Comparison of ENCODE assay signal across 8 cellular contexts in the genomic region with DNA sequence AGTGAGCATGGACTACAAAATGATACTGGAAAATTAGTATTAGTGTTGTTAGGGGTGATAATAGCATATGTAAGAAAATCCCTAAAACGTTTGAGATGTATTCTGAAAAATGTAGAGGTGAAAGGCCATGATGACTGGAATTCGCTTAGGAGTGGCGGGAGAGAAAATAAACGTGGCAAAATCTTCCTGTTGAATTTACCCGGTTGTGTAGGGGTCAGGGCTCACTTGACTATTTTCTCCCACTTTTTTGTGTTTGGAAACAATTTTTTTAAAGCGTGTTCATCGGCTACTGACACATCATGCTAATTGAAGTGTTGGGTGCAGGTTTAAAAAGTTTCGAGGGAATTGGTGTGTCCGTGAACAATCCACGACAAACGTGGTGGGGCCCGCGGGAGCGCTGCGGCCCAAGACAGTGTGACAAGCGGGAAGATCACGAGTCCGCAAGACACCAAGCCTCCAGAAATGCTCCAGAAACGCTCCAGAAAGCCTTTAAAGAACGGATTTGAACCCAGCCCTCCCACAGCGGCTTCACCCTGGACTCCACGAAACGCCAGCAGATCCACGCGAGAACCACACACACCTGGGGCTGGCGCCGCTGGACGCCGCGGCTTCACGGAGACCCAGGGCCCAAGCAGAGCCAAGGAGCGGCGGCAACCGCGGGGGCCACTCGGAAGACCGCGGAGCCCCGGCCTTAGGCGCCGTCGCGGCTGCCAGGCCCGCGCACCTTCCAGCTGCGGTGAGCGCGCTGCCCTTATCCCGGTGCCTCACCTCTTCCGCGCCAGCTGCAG. TPM values are rescaled to one million over a fixed set of nuclear protein-coding genes. Genes with fewer than 3 reads are reported as not detected.
DNase-seq lines count a peak whose midpoint lies in the region; ATAC-seq and TF ChIP-seq lines count a peak whose summit lies in the region.

No MANE protein-coding gene starts in this region.

- POLR2A ChIA-PET in CD4-positive, alpha-beta memory T cell (lab: Charles Lee; ENCODE audit: partially characterized antibody): interaction anchor here (0.7 to 2.7 kb wide), 22 partner anchors 10 to 1962 kb away, joined by 3 to 40 read pairs (median 5); a partner anchor contains a TSS

- peaks cover 30% of the 10 kb centered on the region for H3K4me1 ChIP-seq in CD4-positive, alpha-beta memory T cell (ENCODE audit: insufficient read depth, low read length)
- H3K4me1 ChIP-seq in OCI-LY1 (ENCODE audit: insufficient read depth, low read length, severe bottlenecking) (peaks cover 48% of the 10 kb centered on the region), lung (ENCODE audit: control insufficient read depth in 2 of 2, insufficient read depth in 2 of 2, low read length in 2 of 2) (peaks cover 2 to 8% of the 10 kb centered on the region in 2 donors), tibial nerve (peaks cover 0 to 37% (median 12%) of the 10 kb centered on the region in 4 donors)

- peaks cover 6% of the 10 kb centered on the region; the same call in 1 of the 2 replicates for H3F3A ChIP-seq in OCI-LY1 (ENCODE audit: insufficient read depth, low read length)

- H3K79me2 ChIP-seq in OCI-LY1 (ENCODE audit: insufficient read depth, low read length): peaks cover 22% of the 10 kb centered on the region

- DNase-seq in CD4-positive, alpha-beta memory T cell: no peak
- no peak for DNase-seq in lung (ENCODE audit: low spot score)
- DNase-seq in tibial nerve (ENCODE audit: low spot score in 2 of 2): no peak
- no peak for DNase-seq in NCI-H510A (lab: John Stamatoyannopoulos, UW)

- H3K4me2 ChIP-seq in OCI-LY1 (ENCODE audit: low read length): peak overlapping the region; percentile 93

- TF ChIP-seq POLR2A in tibial nerve (IDR thresholded peaks at IDR 0.05): no peak

- H3K9me3 ChIP-seq in CD4-positive, alpha-beta memory T cell (ENCODE audit: control insufficient read depth in 1 of 2, low read length in 2 of 2): no peaks in the 10 kb centered on the region
- no peaks in the 10 kb centered on the region for H3K9me3 ChIP-seq in OCI-LY1 (ENCODE audit: low read length)
- H3K9me3 ChIP-seq in lung (ENCODE audit: control insufficient read depth in 2 of 2, insufficient read depth in 1 of 2, low read length in 1 of 2): no peaks in the 10 kb centered on the region
- H3K9me3 ChIP-seq in tibial nerve: no peaks in the 10 kb centered on the region

- peak overlapping the region; percentile 95 to 98 (median 97) for H3K27ac Mint-ChIP-seq in CD4-positive, alpha-beta memory T cell

- H3K9me2 ChIP-seq in OCI-LY1 (ENCODE audit: low read depth, low read length): no peaks in the 10 kb centered on the region

- peak overlapping the region; percentile 86 for H3K9ac ChIP-seq in OCI-LY1 (ENCODE audit: low read length)

- H3K27ac ChIP-seq in CD4-positive, alpha-beta memory T cell (ENCODE audit: low read depth, low read length): peak overlapping the region; percentile 84
- H3K27ac ChIP-seq in OCI-LY1 (ENCODE audit: low read depth, low read length, poor library complexity, severe bottlenecking) (peak overlapping the region; percentile 9), cingulate gyrus (ENCODE audit: low read depth, low read length) (peak overlapping the region; percentile 60), lung (ENCODE audit: low read depth in 1 of 2, low read length in 1 of 2) (peak overlapping the region; percentile 88 to 92), tibial nerve (peak overlapping the region; percentile 83 to 97 (median 92))

- H3K4me3 Mint-ChIP-seq in CD4-positive, alpha-beta memory T cell: peak overlapping the region; percentile 95 to 100 (median 98)

- H2AFZ ChIP-seq in OCI-LY1 (ENCODE audit: low read length): no peak overlapping the region

- H3K4me1 Mint-ChIP-seq in CD4-positive, alpha-beta memory T cell: peaks cover 36 to 72% (median 51%) of the 10 kb centered on the region in 4 donors

- no peaks in the 10 kb centered on the region for H4K20me1 ChIP-seq in OCI-LY1 (ENCODE audit: insufficient read depth, low read length)

- 1% methylated on average over 41 to 51 of the region's 51 CpGs for WGBS in lung, 2 donors
- WGBS in tibial nerve, 2 donors: 3 to 6% methylated on average over 27 to 39 of the region's 51 CpGs

- H3K27me3 Mint-ChIP-seq in CD4-positive, alpha-beta memory T cell: no peaks in the 10 kb centered on the region

- peaks cover 7 to 34% of the 10 kb centered on the region in 2 donors for H3K36me3 Mint-ChIP-seq in CD4-positive, alpha-beta memory T cell

- no peak for TF ChIP-seq EP300 in tibial nerve (IDR thresholded peaks at IDR 0.05)

- H3K36me3 ChIP-seq in CD4-positive, alpha-beta memory T cell (ENCODE audit: insufficient read depth, low read length): peaks cover 9% of the 10 kb centered on the region
- H3K36me3 ChIP-seq in OCI-LY1 (ENCODE audit: insufficient read depth, low read length) (peaks cover 25% of the 10 kb centered on the region), lung (ENCODE audit: control insufficient read depth in 2 of 2, insufficient read depth in 2 of 2, low read length in 2 of 2) (peaks cover 2 to 3% of the 10 kb centered on the region in 2 donors), tibial nerve (peaks cover 0 to 16% (median 0%) of the 10 kb centered on the region in 3 donors)

- CTCF ChIA-PET in CD4-positive, alpha-beta memory T cell (lab: Charles Lee; ENCODE audit: partially characterized antibody): interaction anchor here (0.9 to 2.2 kb wide), 4 partner anchors 9 to 427 kb away, joined by 3 to 9 read pairs (median 5); a partner anchor contains a TSS

- H3K9me3 Mint-ChIP-seq in CD4-positive, alpha-beta memory T cell: peaks cover 0 to 4% (median 0%) of the 10 kb centered on the region in 8 donors

- no peak for TF ChIP-seq CTCF in OCI-LY1 (IDR thresholded peaks at IDR 0.05; ENCODE audit: low read length)
- TF ChIP-seq CTCF in lung (IDR thresholded peaks at IDR 0.05; ENCODE audit: control extremely low read depth, extremely low read depth): no peak
- peak in 1 of 5 experiments; percentile 8 for TF ChIP-seq CTCF in tibial nerve (IDR thresholded peaks at IDR 0.05)

- intact Hi-C loops in CD4-positive, alpha-beta memory T cell (cut with micrococcal nuclease): loop anchor here (1.0 to 10.0 kb wide), 8 partner anchors 130 to 1620 kb away; a partner anchor contains a TSS

- H3K4me3 ChIP-seq in CD4-positive, alpha-beta memory T cell (ENCODE audit: low read length in 2 of 2): peak overlapping the region; percentile 79 to 85
- H3K4me3 ChIP-seq in OCI-LY1 (ENCODE audit: low read depth, low read length, poor library complexity, severe bottlenecking): peak overlapping the region; percentile 87
- H3K4me3 ChIP-seq in lung: peak overlapping the region; percentile 79
- peak overlapping the region; percentile 74 to 99 (median 95) for H3K4me3 ChIP-seq in tibial nerve

- peak; percentile 32 for ATAC-seq in GM21529 (IDR thresholded peaks at IDR 0.05; ENCODE audit: unreplicated experiment)
- ATAC-seq in lung (ENCODE audit: insufficient read depth, low FRiP score): no peak
- ATAC-seq in GM19351 (IDR thresholded peaks at IDR 0.05; ENCODE audit: unreplicated experiment): no peak

- H3K27me3 ChIP-seq in CD4-positive, alpha-beta memory T cell (ENCODE audit: insufficient read depth, low read length): no peaks in the 10 kb centered on the region
- H3K27me3 ChIP-seq in OCI-LY1 (ENCODE audit: insufficient read depth, low read length): no peaks in the 10 kb centered on the region
- H3K27me3 ChIP-seq in lung (ENCODE audit: control insufficient read depth, insufficient read depth): no peaks in the 10 kb centered on the region
- H3K27me3 ChIP-seq in tibial nerve: no peaks in the 10 kb centered on the region

RNA-seq across cellular contexts. Expression of a gene that starts 0.6 kb away (rescaled TPM):
- total RNA-seq in CD4-positive, alpha-beta memory T cell: 10 to 100 TPM; 17.2 to 19.9 TPM
- 10 to 100 TPM; 41.9 to 45.3 TPM for polyA plus RNA-seq in CD4-positive, alpha-beta memory T cell
- total RNA-seq in lung: 10 to 100 TPM; 17.9 to 28.5 TPM
- polyA plus RNA-seq in lung: 10 to 100 TPM; 40.5 to 62.0 TPM
- 10 to 100 TPM in 3 of 4 donors, 1 to 10 TPM in 1; 8.1 to 26.7 (median 18.4) TPM for total RNA-seq in tibial nerve

Comparison
In these comparisons a context has a peak if more than half of its experiments do, and no peak if none do; other contexts are left out.
1. H3K27ac ChIP-seq: peak in every context shown above with its lines; median percentile 92 in tibial nerve; 90 in lung; 84 in CD4-positive, alpha-beta memory T cell; 60 in cingulate gyrus; 9 in OCI-LY1.